Comparison of ENCODE assay signal across 8 cellular contexts in genomic region chrX:154548028-154548316, GRCh38. TPM values are rescaled to one million over a fixed set of nuclear protein-coding genes. Genes with fewer than 3 reads are reported as not detected.
DNase-seq lines count a peak whose midpoint lies in the region; ATAC-seq, FAIRE-seq and TF ChIP-seq lines count a peak whose summit lies in the region.

No MANE protein-coding gene starts in this region.

- no peak for ATAC-seq in GM19455 (IDR thresholded peaks at IDR 0.05; ENCODE audit: unreplicated experiment)
- no peak for ATAC-seq in GM18909 (IDR thresholded peaks at IDR 0.05; ENCODE audit: poor library complexity, unreplicated experiment)
- no peak for ATAC-seq in HG03039 (IDR thresholded peaks at IDR 0.05; ENCODE audit: unreplicated experiment)

- peak overlapping the region; percentile 83 for H3K9ac ChIP-seq in mucosa of stomach (ENCODE audit: low read length)

- peak overlapping the region; percentile 93 for H3K27ac ChIP-seq in AG04450 (ENCODE audit: low read depth, low read length)

- POLR2A ChIA-PET in AG04450 (lab: Yijun Ruan, JAX): no interaction called here

- H3K36me3 ChIP-seq in mucosa of stomach (ENCODE audit: control insufficient read depth, insufficient read depth, low read length): no peaks in the 10 kb centered on the region

- FAIRE-seq in HTR-8/SVneo (lab: Jason Lieb, UNC): no peak

- no peak for DNase-seq in AG04450 (ENCODE audit: low read depth, low spot score)
- DNase-seq in Jurkat, Clone E6-1 (ENCODE audit: low read depth, low spot score): no peak
- peak in 1 of 2 donors; percentile 47 for DNase-seq in cardiac fibroblast (ENCODE audit: low read depth in 2 of 2)
- DNase-seq in HTR-8/SVneo (ENCODE audit: insufficient read length, low spot score): no peak

- H3K4me1 ChIP-seq in mucosa of stomach (ENCODE audit: control insufficient read depth, insufficient read depth, low read length): peaks cover 3% of the 10 kb centered on the region

- TF ChIP-seq CTCF in AG04450 (IDR thresholded peaks at IDR 0.05; ENCODE audit: low read depth, low read length): no peak
- TF ChIP-seq CTCF in cardiac fibroblast (IDR thresholded peaks at IDR 0.05; ENCODE audit: low read depth, low read length): no peak

- H3K4me3 ChIP-seq in AG04450 (ENCODE audit: low read depth, low read length) (peak overlapping the region; percentile 79), cardiac fibroblast (replicated peaks in 1 of 2; ENCODE audit: low read depth in 2 of 2, low read length in 2 of 2) (peak overlapping the region; percentile 68 to 71), mucosa of stomach (ENCODE audit: low read length) (peak overlapping the region; percentile 82)
- peak overlapping the region; percentile 86 for H3K4me3 ChIP-seq in Jurkat, Clone E6-1 (ENCODE audit: low read length)

- CTCF ChIA-PET in AG04450 (lab: Charles Lee): interaction anchor here (1.4 kb wide), 1 partner anchor 202 kb away, joined by 5 read pairs; no protein-coding TSS in a partner anchor

- H3K9me3 ChIP-seq in AG04450 (ENCODE audit: control insufficient read depth, insufficient read depth, low read length) (no peaks in the 10 kb centered on the region), mucosa of stomach (ENCODE audit: control insufficient read depth, low read length) (no peaks in the 10 kb centered on the region)

- no peaks in the 10 kb centered on the region for H3K27me3 ChIP-seq in AG04450 (ENCODE audit: control insufficient read depth, insufficient read depth, low read length)
- no peaks in the 10 kb centered on the region for H3K27me3 ChIP-seq in mucosa of stomach (ENCODE audit: control insufficient read depth, insufficient read depth, low read length)

RNA-seq across cellular contexts. Expression of gene IKBKG, which starts 0.6 kb away (rescaled TPM):
- 25.1 and 35.8 TPM in 2 replicates for polyA plus RNA-seq in AG04450 (2011; rRNA removed)
- polyA minus RNA-seq in AG04450 (2011; rRNA and poly(A)+ RNA removed): 12.6 and 20.1 TPM in 2 replicates
- 37.8 TPM for polyA plus RNA-seq in Jurkat, Clone E6-1 (2012; ENCODE audit: insufficient read depth, insufficient read length)

RNA-seq across cellular contexts. Expression of gene G6PD, which starts 1.3 kb away (rescaled TPM):
- polyA plus RNA-seq in AG04450 (2011; rRNA removed): 172 and 244 TPM in 2 replicates
- polyA minus RNA-seq in AG04450 (2011; rRNA and poly(A)+ RNA removed): 140 and 215 TPM in 2 replicates
- polyA plus RNA-seq in Jurkat, Clone E6-1 (2012; ENCODE audit: insufficient read depth, insufficient read length): 106 TPM

RNA-seq across cellular contexts. Expression of gene FAM3A, which starts 31.9 kb away (rescaled TPM):
- 15.5 and 19.5 TPM in 2 replicates for polyA plus RNA-seq in AG04450 (2011; rRNA removed)
- polyA minus RNA-seq in AG04450 (2011; rRNA and poly(A)+ RNA removed): 10.0 and 11.9 TPM in 2 replicates
- 28.8 TPM for polyA plus RNA-seq in Jurkat, Clone E6-1 (2012; ENCODE audit: insufficient read depth, insufficient read length)

RNA-seq across cellular contexts. Expression of gene CTAG1A, which starts 37.0 kb away (rescaled TPM):
- polyA plus RNA-seq in AG04450 (2011; rRNA removed): not detected in 2 replicates
- not detected in 2 replicates for polyA minus RNA-seq in AG04450 (2011; rRNA and poly(A)+ RNA removed)
- polyA plus RNA-seq in Jurkat, Clone E6-1 (2012; ENCODE audit: insufficient read depth, insufficient read length): not detected

RNA-seq across cellular contexts. Expression of gene SLC10A3, which starts 57.5 kb away (rescaled TPM):
- polyA plus RNA-seq in AG04450 (2011; rRNA removed): 10.1 and 13.8 TPM in 2 replicates
- polyA minus RNA-seq in AG04450 (2011; rRNA and poly(A)+ RNA removed): 9.7 and 17.6 TPM in 2 replicates
- polyA plus RNA-seq in Jurkat, Clone E6-1 (2012; ENCODE audit: insufficient read depth, insufficient read length): 11.9 TPM
